ENCODE assay signal across 22 cellular contexts in the genomic region with DNA sequence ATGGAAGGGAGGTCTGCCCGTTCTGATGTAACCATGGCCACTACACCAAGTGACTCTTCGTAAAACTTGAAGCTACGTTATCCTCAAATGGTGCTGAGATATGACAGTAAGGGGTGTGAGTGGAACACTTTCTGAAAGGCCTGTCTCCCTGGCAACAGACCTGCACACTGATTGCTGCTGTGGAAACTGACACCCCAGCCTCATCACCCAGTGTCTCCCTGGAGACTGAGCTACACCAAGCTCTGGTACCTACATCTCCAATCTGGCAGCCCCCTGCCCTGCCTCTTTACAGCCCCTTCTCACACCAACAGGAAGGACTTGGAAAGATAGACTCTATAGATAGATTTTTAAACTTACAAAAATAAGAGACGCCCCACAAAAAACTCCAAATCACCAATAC. TPM values are rescaled to one million over a fixed set of nuclear protein-coding genes. Genes with fewer than 3 reads are reported as not detected.
DNase-seq lines count a peak whose midpoint lies in the region; ATAC-seq, FAIRE-seq and TF ChIP-seq lines count a peak whose summit lies in the region.
"Had no signal": no experiment of that assay in that cellular context is flagged by ENCODE, and none has a peak within 500 bp of the region (broad histone marks: within the 10 kb centered on the region; RNA-seq: fewer than 3 reads in every experiment).

No MANE protein-coding gene starts in this region.

- no peaks in the 10 kb centered on the region for H3K27me3 Mint-ChIP-seq in activated CD8-positive, alpha-beta memory T cell treated with anti-CD3 and anti-CD28 coated beads, Interleukin-2, amount 10 ng/mL, durations not matched to agents 7 days and 5 days
- H3K27me3 Mint-ChIP-seq: CD4-positive, CD25-positive, alpha-beta regulatory T cell had no signal

- peaks cover 0 to 59% of the 10 kb centered on the region in 2 donors for H3K36me3 ChIP-seq in adrenal gland (replicated peaks in 1 of 2)
- peaks cover 62% of the 10 kb centered on the region for H3K36me3 ChIP-seq in osteoblast (ENCODE audit: insufficient read depth, low read length)

- peaks cover 20% of the 10 kb centered on the region for H4K20me1 ChIP-seq in osteoblast (ENCODE audit: insufficient read depth, low read length)

- no peaks in the 10 kb centered on the region for H3K9me3 Mint-ChIP-seq in activated CD8-positive, alpha-beta memory T cell treated with anti-CD3 and anti-CD28 coated beads, Interleukin-2, amount 10 ng/mL, durations not matched to agents 7 days and 5 days (ENCODE audit: low read depth)
- H3K9me3 Mint-ChIP-seq: CD4-positive, CD25-positive, alpha-beta regulatory T cell; HFFc6 had no signal

- TF ChIP-seq CTCF in adrenal gland (IDR thresholded peaks at IDR 0.05) (no peak), osteoblast (IDR thresholded peaks at IDR 0.05; ENCODE audit: extremely low read depth, low read depth, low read length) (no peak)

- CTCF ChIA-PET in activated CD8-positive, alpha-beta memory T cell treated with anti-CD3 and anti-CD28 coated beads, Interleukin-2, amount 10 ng/mL, durations not matched to agents 7 days and 5 days (lab: Charles Lee) = no interaction called here

- H3K4me3 ChIP-seq in adrenal gland (no peak overlapping the region), osteoblast (ENCODE audit: insufficient read depth, low read length) (no peak overlapping the region)
- H3K4me3 ChIP-seq: MG63 had no signal

- H3K27me3 ChIP-seq in adrenal gland = no peaks in the 10 kb centered on the region
- no peaks in the 10 kb centered on the region for H3K27me3 ChIP-seq in osteoblast (ENCODE audit: insufficient read depth, low read length)
- H3K27me3 ChIP-seq: MG63 had no signal

- no peak overlapping the region for H3K4me2 ChIP-seq in osteoblast (ENCODE audit: insufficient read depth, low read length)
- H3K4me2 ChIP-seq: KMS-11 had no signal

- H3K4me1 ChIP-seq in adrenal gland (replicated peaks in 1 of 2) (peaks cover 0 to 8% of the 10 kb centered on the region in 2 donors), osteoblast (ENCODE audit: insufficient read depth, low read length) (no peaks in the 10 kb centered on the region)

- ATAC-seq in Right ventricle myocardium superior (ENCODE audit: poor library complexity) (no peak), GM21529 (IDR thresholded peaks at IDR 0.05; ENCODE audit: unreplicated experiment) (no peak)
- no peak for ATAC-seq in activated CD8-positive, alpha-beta memory T cell treated with anti-CD3 and anti-CD28 coated beads, Interleukin-2, amount 10 ng/mL, durations not matched to agents 7 days and 5 days

- H3K4me3 Mint-ChIP-seq in activated CD8-positive, alpha-beta memory T cell treated with anti-CD3 and anti-CD28 coated beads, Interleukin-2, amount 10 ng/mL, durations not matched to agents 7 days and 5 days = no peak overlapping the region
- H3K4me3 Mint-ChIP-seq: HFFc6 had no signal

- TF ChIP-seq POLR2A in adrenal gland (IDR thresholded peaks at IDR 0.05) = no peak

- H3K27ac Mint-ChIP-seq in activated CD8-positive, alpha-beta memory T cell treated with anti-CD3 and anti-CD28 coated beads, Interleukin-2, amount 10 ng/mL, durations not matched to agents 7 days and 5 days = no peak overlapping the region

- WGBS in adrenal gland, 4 donors = 69 to 80% (median 75%) methylated on average over 3 to 4 of the region's 4 CpGs

- DNase-seq in Right ventricle myocardium superior = peak; percentile 17
- DNase-seq in cardiac septum (ENCODE audit: low spot score) = no peak
- DNase-seq in adrenal gland = peak in 1 of 7 donors; percentile 12
- peak; percentile 55 for DNase-seq in osteoblast (ENCODE audit: insufficient read length, low spot score, missing footprints)
- no peak for DNase-seq in urothelium cell line (ENCODE audit: low spot score)
- DNase-seq in activated CD8-positive, alpha-beta memory T cell treated with anti-CD3 and anti-CD28 coated beads, Interleukin-2, amount 10 ng/mL, durations not matched to agents 7 days and 5 days = no peak
- DNase-seq: Calu3; CD4-positive, CD25-positive, alpha-beta regulatory T cell; DND-41; GDM1; HFFc6; MG63; NCI-H1092 treated with DMSO at 0.1 percent for 48 hours; NCI-H1694; NCI-H2171; NCI-H446 treated with DMSO at 0.1 percent for 48 hours; NCI-H82; SHP77 had no signal

- peaks cover 22% of the 10 kb centered on the region for H3K4me1 Mint-ChIP-seq in activated CD8-positive, alpha-beta memory T cell treated with anti-CD3 and anti-CD28 coated beads, Interleukin-2, amount 10 ng/mL, durations not matched to agents 7 days and 5 days

- intact Hi-C loops in Right ventricle myocardium superior (cut with DNase I) = no loop called here
- intact Hi-C loops in cardiac septum (cut with DNase I) = no loop called here
- intact Hi-C loops in adrenal gland (cut with DNase I) = no loop called here

- FAIRE-seq in urothelium cell line (lab: Jason Lieb, UNC) = no peak
- FAIRE-seq: H1 had no signal

- no peak overlapping the region for H2AFZ ChIP-seq in osteoblast (ENCODE audit: low read length)

- peaks cover 33% of the 10 kb centered on the region for H3K36me3 Mint-ChIP-seq in activated CD8-positive, alpha-beta memory T cell treated with anti-CD3 and anti-CD28 coated beads, Interleukin-2, amount 10 ng/mL, durations not matched to agents 7 days and 5 days

- H3K27ac ChIP-seq in adrenal gland = peak overlapping the region in 4 of 5 donors; percentile 20 to 49 (median 38)
- no peak overlapping the region for H3K27ac ChIP-seq in osteoblast (ENCODE audit: low read depth, low read length)
- H3K27ac ChIP-seq: KMS-11 had no signal

- H3K79me2 ChIP-seq in osteoblast (ENCODE audit: insufficient read depth, low read length) = peaks cover 2% of the 10 kb centered on the region

- H3K9me3 ChIP-seq in adrenal gland (replicated peaks in 1 of 3) = no peaks in the 10 kb centered on the region
- no peaks in the 10 kb centered on the region for H3K9me3 ChIP-seq in osteoblast (ENCODE audit: low read depth, low read length)
- H3K9me3 ChIP-seq: MG63 had no signal

RNA-seq across cellular contexts. Expression of a gene that starts 13.2 kb away (rescaled TPM):
- total RNA-seq in Right ventricle myocardium superior (27.8 TPM), cardiac septum (11.9 TPM), adrenal gland (1 to 10 TPM in 2 of 8 donors, under 1 TPM in 5, not detected in 1; 0.12 to 4.7 (median 0.55) TPM), osteoblast (1.8 TPM in 2 replicates)
- 1 to 10 TPM in 2 of 3 donors, under 1 TPM in 1; 0.29 to 9.3 (median 7.4) TPM for polyA plus RNA-seq in adrenal gland
- total RNA-seq in activated CD8-positive, alpha-beta memory T cell treated with anti-CD3 and anti-CD28 coated beads, Interleukin-2, amount 10 ng/mL, durations not matched to agents 7 days and 5 days = 1 to 10 TPM in 1 of 2 experiments, under 1 TPM in 1; 0.37 to 2.0 TPM
- total RNA-seq: A673, H1, HFFc6 had no signal

RNA-seq across cellular contexts. Expression of a gene that starts 18.2 kb away (rescaled TPM):
- 205 TPM for total RNA-seq in Right ventricle myocardium superior
- total RNA-seq in cardiac septum = 139 TPM
- total RNA-seq in adrenal gland = 100 to 1,000 TPM; 260 to 523 (median 363) TPM
- 100 to 1,000 TPM; 116 to 481 (median 200) TPM for polyA plus RNA-seq in adrenal gland
- 183 and 185 TPM in 2 replicates for total RNA-seq in osteoblast
- total RNA-seq in activated CD8-positive, alpha-beta memory T cell treated with anti-CD3 and anti-CD28 coated beads, Interleukin-2, amount 10 ng/mL, durations not matched to agents 7 days and 5 days = 100 to 1,000 TPM; 125 to 167 TPM

RNA-seq across cellular contexts. Expression of a gene that starts 37.7 kb away (rescaled TPM):
- total RNA-seq in Right ventricle myocardium superior (5.7 TPM), cardiac septum (2.3 TPM), adrenal gland (100 to 1,000 TPM in 1 of 8 donors, 10 to 100 TPM in 7; 18.3 to 117 (median 35.7) TPM), osteoblast (under 0.01 TPM in 2 replicates)
- 10 to 100 TPM in 1 of 3 donors, 1 to 10 TPM in 2; 3.7 to 28.7 (median 6.9) TPM for polyA plus RNA-seq in adrenal gland
- total RNA-seq in activated CD8-positive, alpha-beta memory T cell treated with anti-CD3 and anti-CD28 coated beads, Interleukin-2, amount 10 ng/mL, durations not matched to agents 7 days and 5 days = 10 to 100 TPM; 15.6 to 26.3 TPM
- total RNA-seq: A673, HFFc6 had no signal

Comparison
In these comparisons a context has a peak if more than half of its experiments do, and no peak if none do; other contexts are left out.
1. DNase-seq: peak in Right ventricle myocardium superior (single experiment) and osteoblast (single experiment); none in cardiac septum (single experiment), urothelium cell line (single experiment) and activated CD8-positive, alpha-beta memory T cell treated with anti-CD3 and anti-CD28 coated beads, Interleukin-2, amount 10 ng/mL, durations not matched to agents 7 days and 5 days (single experiment).